31 cellular contexts compared by ENCODE assay signal in genomic region chr14:20809917-20810316, GRCh38. TPM values are rescaled to one million over a fixed set of nuclear protein-coding genes. Genes with fewer than 3 reads are reported as not detected.
"Had no signal": no experiment of that assay in that cellular context is flagged by ENCODE, and none has a peak within 500 bp of the region (broad histone marks: within the 10 kb centered on the region; RNA-seq: fewer than 3 reads in every experiment).

No MANE protein-coding gene starts in this region.

- H3K4me3 Mint-ChIP-seq: activated CD4-positive, alpha-beta memory T cell treated with anti-CD3 and anti-CD28 coated beads, Interleukin-2, amount 10 ng/mL, durations not matched to agents 7 days and 5 days; activated CD4-positive, alpha-beta T cell treated with anti-CD3 and anti-CD28 coated beads, Interleukin-2, amount 10 ng/mL, durations not matched to agents 24 days and 14 days; activated CD8-positive, alpha-beta memory T cell treated with anti-CD3 and anti-CD28 coated beads, Interleukin-2, amount 10 ng/mL, durations not matched to agents 7 days and 5 days; activated naive CD4-positive, alpha-beta T cell treated with anti-CD3 and anti-CD28 coated beads, Interleukin-2, amount 50 U/mL, for 24 hours; naive thymus-derived CD8-positive, alpha-beta T cell; neural progenitor cell; type B pancreatic cell had no signal

- H3K27me3 Mint-ChIP-seq: type B pancreatic cell had no signal

- ATAC-seq: activated CD4-positive, CD25-positive, alpha-beta regulatory T cell treated with anti-CD3 and anti-CD28 coated beads, Interleukin-2, amount 50 U/mL, for 24 hours; activated CD8-positive, alpha-beta memory T cell treated with anti-CD3 and anti-CD28 coated beads, Interleukin-2, amount 10 ng/mL, durations not matched to agents 7 days and 5 days; body of pancreas; esophagus mucosa; naive thymus-derived CD8-positive, alpha-beta T cell had no signal

- H3K36me3 Mint-ChIP-seq: activated CD8-positive, alpha-beta memory T cell treated with anti-CD3 and anti-CD28 coated beads, Interleukin-2, amount 10 ng/mL, durations not matched to agents 7 days and 5 days; activated naive CD4-positive, alpha-beta T cell treated with anti-CD3 and anti-CD28 coated beads, Interleukin-2, amount 50 U/mL, for 24 hours; naive thymus-derived CD8-positive, alpha-beta T cell; neural progenitor cell; type B pancreatic cell had no signal

- H3K9me3 Mint-ChIP-seq: activated CD4-positive, alpha-beta memory T cell treated with anti-CD3 and anti-CD28 coated beads, Interleukin-2, amount 10 ng/mL, durations not matched to agents 7 days and 5 days; activated CD4-positive, alpha-beta T cell treated with anti-CD3 and anti-CD28 coated beads, Interleukin-2, amount 10 ng/mL, durations not matched to agents 24 days and 14 days; activated naive CD4-positive, alpha-beta T cell treated with anti-CD3 and anti-CD28 coated beads, Interleukin-2, amount 50 U/mL, for 24 hours; naive thymus-derived CD8-positive, alpha-beta T cell; neural progenitor cell; type B pancreatic cell had no signal

- DNase-seq: activated CD4-positive, alpha-beta memory T cell treated with anti-CD3 and anti-CD28 coated beads, Interleukin-2, amount 10 ng/mL, durations not matched to agents 7 days and 5 days; activated CD4-positive, alpha-beta T cell treated with anti-CD3 and anti-CD28 coated beads, Interleukin-2, amount 10 ng/mL, durations not matched to agents 24 days and 14 days; activated CD8-positive, alpha-beta memory T cell treated with anti-CD3 and anti-CD28 coated beads, Interleukin-2, amount 10 ng/mL, durations not matched to agents 7 days and 5 days; activated gamma-delta T cell treated with Interleukin-2 at 50 U/mL for 16 hours; activated T-cell treated with anti-CD3 and anti-CD28 coated beads, Interleukin-2, amount 50 U/mL, for 1 hour; anterior cingulate cortex; body of pancreas; dermis blood vessel endothelial cell; effector CD8-positive, alpha-beta T cell; glutamatergic neuron; left ventricle myocardium inferior; naive thymus-derived CD8-positive, alpha-beta T cell; retina; stimulated activated CD4-positive, alpha-beta T cell treated with anti-CD3 and anti-CD28 coated beads, Interleukin-2, amount 100 ng/mL, for 48 hours; stimulated activated CD8-positive, alpha-beta memory T cell treated with anti-CD3 and anti-CD28 coated beads, Interleukin-4, amount 100 ng/mL, for 48 hours; stimulated activated naive CD4-positive, alpha-beta T cell; T-helper 9 cell had no signal

- H3K27ac Mint-ChIP-seq: activated CD4-positive, alpha-beta memory T cell treated with anti-CD3 and anti-CD28 coated beads, Interleukin-2, amount 10 ng/mL, durations not matched to agents 7 days and 5 days; activated CD4-positive, alpha-beta T cell treated with anti-CD3 and anti-CD28 coated beads, Interleukin-2, amount 10 ng/mL, durations not matched to agents 24 days and 14 days; activated CD8-positive, alpha-beta memory T cell treated with anti-CD3 and anti-CD28 coated beads, Interleukin-2, amount 10 ng/mL, durations not matched to agents 7 days and 5 days; activated naive CD4-positive, alpha-beta T cell treated with anti-CD3 and anti-CD28 coated beads, Interleukin-2, amount 50 U/mL, for 24 hours; naive thymus-derived CD8-positive, alpha-beta T cell; neural progenitor cell; progenitor cell of endocrine pancreas; type B pancreatic cell had no signal

- H3K4me1 Mint-ChIP-seq: activated CD4-positive, alpha-beta memory T cell treated with anti-CD3 and anti-CD28 coated beads, Interleukin-2, amount 10 ng/mL, durations not matched to agents 7 days and 5 days; activated CD4-positive, alpha-beta T cell treated with anti-CD3 and anti-CD28 coated beads, Interleukin-2, amount 10 ng/mL, durations not matched to agents 24 days and 14 days; activated CD8-positive, alpha-beta memory T cell treated with anti-CD3 and anti-CD28 coated beads, Interleukin-2, amount 10 ng/mL, durations not matched to agents 7 days and 5 days; activated naive CD4-positive, alpha-beta T cell treated with anti-CD3 and anti-CD28 coated beads, Interleukin-2, amount 50 U/mL, for 24 hours; neural progenitor cell had no signal

RNA-seq across cellular contexts. Expression of gene RNASE1, which starts 7.3 kb away (rescaled TPM):
- total RNA-seq: activated CD4-positive, alpha-beta memory T cell treated with anti-CD3 and anti-CD28 coated beads, Interleukin-2, amount 10 ng/mL, durations not matched to agents 7 days and 5 days; activated CD4-positive, alpha-beta T cell treated with anti-CD3 and anti-CD28 coated beads, Interleukin-2, amount 10 ng/mL, durations not matched to agents 24 days and 14 days; activated CD8-positive, alpha-beta memory T cell treated with anti-CD3 and anti-CD28 coated beads, Interleukin-2, amount 10 ng/mL, durations not matched to agents 7 days and 5 days; T-helper 1 cell treated with Interleukin-12 subunit alpha and Interleukin-12 subunit beta and Interleukin-4 antibody, amounts not matched to agents 30 ng/mL and 1 ng/mL, for 36 hours had no signal

RNA-seq across cellular contexts. Expression of gene RNASE6, which starts 28.8 kb away (rescaled TPM):
- total RNA-seq: cardiac muscle cell, lung microvascular endothelial cell, osteoblast, progenitor cell of endocrine pancreas had no signal

RNA-seq across cellular contexts. Expression of gene EDDM3B, which starts 41.7 kb away (rescaled TPM):
- total RNA-seq: activated CD4-positive, alpha-beta memory T cell treated with anti-CD3 and anti-CD28 coated beads, Interleukin-2, amount 10 ng/mL, durations not matched to agents 7 days and 5 days; activated CD4-positive, alpha-beta T cell treated with anti-CD3 and anti-CD28 coated beads, Interleukin-2, amount 10 ng/mL, durations not matched to agents 24 days and 14 days; activated CD8-positive, alpha-beta memory T cell treated with anti-CD3 and anti-CD28 coated beads, Interleukin-2, amount 10 ng/mL, durations not matched to agents 7 days and 5 days; body of pancreas; cardiac muscle cell; dermis blood vessel endothelial cell; endothelial cell of umbilical vein; esophagus mucosa; frontal cortex; hepatocyte; left ventricle myocardium inferior; lung microvascular endothelial cell; naive thymus-derived CD8-positive, alpha-beta T cell; osteoblast; progenitor cell of endocrine pancreas; T-helper 1 cell treated with Interleukin-12 subunit alpha and Interleukin-12 subunit beta and Interleukin-4 antibody, amounts not matched to agents 30 ng/mL and 1 ng/mL, for 36 hours; thoracic aorta had no signal
